In genomic region chr9:88387733-88388202, GRCh38 we compare ENCODE assay signal across 1 cellular context.
TF ChIP-seq lines count a peak whose summit lies in the region.

No MANE protein-coding gene starts in this region.

TF ChIP-seq in HepG2, 621 proteins besides CTCF, POLR2A, EP300 and RAD21 (continued from another document):
- TF ChIP-seq BCLAF1 (IDR thresholded peaks at IDR 0.05): no peak
- TF ChIP-seq JDP2 (CRISPR knock-in tag; IDR thresholded peaks at IDR 0.05; ENCODE audit: borderline replicate concordance): no peak
- TF ChIP-seq ZNF619 (CRISPR knock-in tag; IDR thresholded peaks at IDR 0.05): peak; percentile 55; the same call in 1 of the 2 replicates
- TF ChIP-seq ZNF17 (CRISPR knock-in tag; IDR thresholded peaks at IDR 0.05): no peak
- TF ChIP-seq ERF (CRISPR knock-in tag; IDR thresholded peaks at IDR 0.05): 0 out of 2 replicates have a peak, but pooled peaks have one; percentile 13
- peak; percentile 38; the same call in 1 of the 2 replicates for TF ChIP-seq FOXC1 (CRISPR knock-in tag; IDR thresholded peaks at IDR 0.05; ENCODE audit: borderline replicate concordance)
- TF ChIP-seq NFYB (CRISPR knock-in tag; IDR thresholded peaks at IDR 0.05): no peak
- no peak for TF ChIP-seq SMAD9 (CRISPR knock-in tag; IDR thresholded peaks at IDR 0.05)
- TF ChIP-seq ZNF710 (CRISPR knock-in tag; IDR thresholded peaks at IDR 0.05; ENCODE audit: borderline replicate concordance): 0 out of 2 replicates have a peak, but pooled peaks have one; percentile 10
- peak; percentile 81 for TF ChIP-seq ZNF687 (CRISPR knock-in tag; IDR thresholded peaks at IDR 0.05)
- 0 out of 2 replicates have a peak, but pooled peaks have one; percentile 9 for TF ChIP-seq PATZ1 (CRISPR knock-in tag; IDR thresholded peaks at IDR 0.05)
